ENCODE assay signal across 8 cellular contexts in genomic region chr18:63422087-63422861, GRCh38. TPM values are rescaled to one million over a fixed set of nuclear protein-coding genes. Genes with fewer than 3 reads are reported as not detected.
DNase-seq lines count a peak whose midpoint lies in the region; ATAC-seq and TF ChIP-seq lines count a peak whose summit lies in the region.

TSS of gene VPS4B (minus strand) at chr18:63422476. CDS start at chr18:63422259, 217 bp downstream.

- H3K9ac ChIP-seq in KMS-11 (peak within 1 kb of the TSS; percentile 85), mucosa of stomach (ENCODE audit: low read length) (peak within 1 kb of the TSS; percentile 97)

- H3K79me2 ChIP-seq in KMS-11 (ENCODE audit: insufficient read depth, low read depth) = peaks cover 46% of the 10 kb centered on the region

- H3K9me3 ChIP-seq in Peyer's patch = no peaks in the 10 kb centered on the region
- no peaks in the 10 kb centered on the region for H3K9me3 ChIP-seq in esophagus (ENCODE audit: control insufficient read depth in 2 of 2, insufficient read depth in 1 of 2, low read depth in 1 of 2, low read length in 1 of 2)
- no peaks in the 10 kb centered on the region for H3K9me3 ChIP-seq in mucosa of stomach (ENCODE audit: control insufficient read depth, low read length)

- TF ChIP-seq CTCF in KMS-11 (conservative IDR thresholded peaks at IDR 0.05; ENCODE audit: low read depth, low read length) (no peak), Peyer's patch (IDR thresholded peaks at IDR 0.05) (peak in 3 of 6 experiments; percentile 9 to 20 (median 10))

- peak; percentile 99 for DNase-seq in DMS79 (lab: John Stamatoyannopoulos, UW)
- DNase-seq in Peyer's patch = peak; percentile 98 to 100 (median 100)
- DNase-seq in activated T-cell treated with anti-CD3 and anti-CD28 coated beads, Interleukin-2, amount 50 U/mL, for 48 hours = peak; percentile 99
- peak; percentile 98 to 100 for DNase-seq in stimulated activated CD8-positive, alpha-beta memory T cell treated with anti-CD3 and anti-CD28 coated beads, Interleukin-7, amount 100 ng/mL, for 1 hour (ENCODE audit: low read depth in 2 of 2)

- H3K27me3 ChIP-seq in KMS-11 (ENCODE audit: insufficient read depth, low read depth) (no peaks in the 10 kb centered on the region), Peyer's patch (no peaks in the 10 kb centered on the region), esophagus (ENCODE audit: control insufficient read depth in 1 of 2, insufficient read depth in 2 of 2, low read length in 2 of 2) (no peaks in the 10 kb centered on the region), mucosa of stomach (ENCODE audit: control insufficient read depth, insufficient read depth, low read length) (no peaks in the 10 kb centered on the region)

- H3K36me3 ChIP-seq in KMS-11 (ENCODE audit: insufficient read depth) (no peaks in the 10 kb centered on the region), Peyer's patch (peaks cover 0 to 17% (median 0%) of the 10 kb centered on the region in 3 donors), esophagus (ENCODE audit: control insufficient read depth in 2 of 2, insufficient read depth in 2 of 2, low read length in 1 of 2) (no peaks in the 10 kb centered on the region), mucosa of stomach (ENCODE audit: control insufficient read depth, insufficient read depth, low read length) (no peaks in the 10 kb centered on the region)

- H2AFZ ChIP-seq in KMS-11 (ENCODE audit: low read depth) = peak within 1 kb of the TSS; percentile 87

- H3K4me1 ChIP-seq in KMS-11 (ENCODE audit: low read depth, poor library complexity, severe bottlenecking) (peaks cover 24% of the 10 kb centered on the region), Peyer's patch (peaks cover 0 to 6% (median 4%) of the 10 kb centered on the region in 4 donors), esophagus (ENCODE audit: control insufficient read depth in 2 of 2, insufficient read depth in 2 of 2, low read length in 1 of 2) (no peaks in the 10 kb centered on the region), mucosa of stomach (ENCODE audit: control insufficient read depth, insufficient read depth, low read length) (no peaks in the 10 kb centered on the region)

- peak; percentile 81 to 88 for TF ChIP-seq POLR2A in Peyer's patch (IDR thresholded peaks at IDR 0.05)

- H3K4me2 ChIP-seq in KMS-11 = peak within 1 kb of the TSS; percentile 93

- WGBS in esophagus, 2 donors = 0% methylated on average over 58 of the region's 58 CpGs

- peak; percentile 97 for ATAC-seq in GM21737 (IDR thresholded peaks at IDR 0.05; ENCODE audit: unreplicated experiment)

- no peaks in the 10 kb centered on the region for H4K20me1 ChIP-seq in KMS-11 (ENCODE audit: insufficient read depth)

- peak within 1 kb of the TSS; percentile 71 for H3K27ac ChIP-seq in KMS-11
- H3K27ac ChIP-seq in Peyer's patch = peak within 1 kb of the TSS; percentile 94 to 98 (median 96)
- H3K27ac ChIP-seq in esophagus (ENCODE audit: low read depth in 2 of 2, low read length in 1 of 2) = peak within 1 kb of the TSS; percentile 98 to 100

- H3K4me3 ChIP-seq in KMS-11 (IDR thresholded peaks at IDR 0.05; ENCODE audit: insufficient read depth, low read depth, low read length) = peak within 1 kb of the TSS; percentile 60
- H3K4me3 ChIP-seq in Peyer's patch = peak within 1 kb of the TSS; percentile 75 to 100 (median 87)
- H3K4me3 ChIP-seq in esophagus (ENCODE audit: low read depth in 1 of 2, low read length in 2 of 2) = peak within 1 kb of the TSS; percentile 71 to 88
- H3K4me3 ChIP-seq in mucosa of stomach (ENCODE audit: low read length) = peak within 1 kb of the TSS; percentile 94

RNA-seq across cellular contexts. Expression of gene VPS4B, which starts in this region (rescaled TPM):
- 10 to 100 TPM; 34.7 to 68.7 (median 47.0) TPM for total RNA-seq in Peyer's patch
- 10 to 100 TPM; 26.9 to 47.1 TPM for polyA plus RNA-seq in esophagus

Comparison
In these comparisons a context has a peak if more than half of its experiments do, and no peak if none do; other contexts are left out.
1. Peak in every context shown above with its lines: DNase-seq, ATAC-seq, H3K4me3 ChIP-seq and H3K27ac ChIP-seq.